18 cellular contexts compared by ENCODE assay signal in the genomic region with DNA sequence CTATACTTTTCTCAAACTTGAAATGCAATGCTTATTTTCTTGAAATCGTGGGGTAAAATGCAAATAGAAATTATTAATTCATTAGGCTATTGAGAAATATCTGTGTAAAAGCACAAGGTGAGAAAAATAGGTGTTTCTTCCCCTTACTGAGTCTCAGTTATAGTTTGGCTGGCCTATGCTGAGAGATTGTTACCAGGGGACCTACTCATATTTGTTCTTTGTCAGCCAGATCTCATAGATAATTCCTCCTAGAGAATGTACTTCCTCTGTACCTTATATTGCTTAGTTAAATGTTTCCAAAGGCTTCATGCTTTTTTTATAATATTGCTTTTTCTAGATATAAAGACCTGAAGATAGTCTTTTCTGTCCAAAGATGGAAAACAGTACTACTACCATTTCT.
"Had no signal": no experiment of that assay in that cellular context is flagged by ENCODE, and none has a peak within 500 bp of the region (broad histone marks: within the 10 kb centered on the region; RNA-seq: fewer than 3 reads in every experiment).

No MANE protein-coding gene starts in this region.

- H3K36me3 Mint-ChIP-seq: naive B cell; stimulated activated effector memory CD8-positive, alpha-beta T cell treated with anti-CD3 and anti-CD28 coated beads, Interleukin-12 subunit alpha, Interleukin-12 subunit beta, amount 100 ng/mL, for 72 hours had no signal

- H3K4me3 ChIP-seq: lower lobe of right lung, ovary, thyroid gland had no signal

- H3K27me3 Mint-ChIP-seq: activated CD4-positive, alpha-beta memory T cell treated with anti-CD3 and anti-CD28 coated beads, Interleukin-2, amount 10 ng/mL, durations not matched to agents 7 days and 5 days; activated CD4-positive, alpha-beta T cell treated with anti-CD3 and anti-CD28 coated beads for 36 hours; activated T-cell treated with anti-CD3 and anti-CD28 coated beads, Interleukin-2, amount 50 U/mL, for 24 hours; naive B cell had no signal

- H3K4me3 Mint-ChIP-seq: activated CD4-positive, alpha-beta memory T cell treated with anti-CD3 and anti-CD28 coated beads, Interleukin-2, amount 10 ng/mL, durations not matched to agents 7 days and 5 days; activated CD4-positive, alpha-beta T cell treated with anti-CD3 and anti-CD28 coated beads for 36 hours; activated T-cell treated with anti-CD3 and anti-CD28 coated beads, Interleukin-2, amount 50 U/mL, for 24 hours; naive B cell; stimulated activated effector memory CD8-positive, alpha-beta T cell treated with anti-CD3 and anti-CD28 coated beads, Interleukin-12 subunit alpha, Interleukin-12 subunit beta, amount 100 ng/mL, for 72 hours had no signal

- FAIRE-seq: urothelium cell line had no signal

- H3K27me3 ChIP-seq: ovary, thyroid gland had no signal

- H3K4me1 Mint-ChIP-seq: activated CD4-positive, alpha-beta memory T cell treated with anti-CD3 and anti-CD28 coated beads, Interleukin-2, amount 10 ng/mL, durations not matched to agents 7 days and 5 days; activated CD4-positive, alpha-beta T cell treated with anti-CD3 and anti-CD28 coated beads for 36 hours; naive B cell; stimulated activated effector memory CD8-positive, alpha-beta T cell treated with anti-CD3 and anti-CD28 coated beads, Interleukin-12 subunit alpha, Interleukin-12 subunit beta, amount 100 ng/mL, for 72 hours had no signal

- H3K36me3 ChIP-seq: lower lobe of right lung, ovary, thyroid gland, WERI-Rb-1 had no signal

- H3K9me3 Mint-ChIP-seq: activated CD4-positive, alpha-beta memory T cell treated with anti-CD3 and anti-CD28 coated beads, Interleukin-2, amount 10 ng/mL, durations not matched to agents 7 days and 5 days; activated T-cell treated with anti-CD3 and anti-CD28 coated beads, Interleukin-2, amount 50 U/mL, for 24 hours; naive B cell; stimulated activated effector memory CD8-positive, alpha-beta T cell treated with anti-CD3 and anti-CD28 coated beads, Interleukin-12 subunit alpha, Interleukin-12 subunit beta, amount 100 ng/mL, for 72 hours had no signal

- DNase-seq: activated CD4-positive, alpha-beta memory T cell treated with anti-CD3 and anti-CD28 coated beads, Interleukin-2, amount 10 ng/mL, durations not matched to agents 7 days and 5 days; activated CD4-positive, alpha-beta T cell treated with anti-CD3 and anti-CD28 coated beads for 36 hours; activated effector memory CD4-positive, alpha-beta T cell treated with Interleukin-2 at 50 U/mL for 16 hours; activated naive CD4-positive, alpha-beta T cell treated with anti-CD3 and anti-CD28 coated beads, Interleukin-2, amount 50 U/mL, for 16 hours; activated T-cell treated with anti-CD3 and anti-CD28 coated beads, Interleukin-2, amount 50 U/mL, for 24 hours; effector CD4-positive, alpha-beta T cell; foreskin fibroblast; glutamatergic neuron; lower lobe of right lung; naive B cell; ovary; stimulated activated CD4-positive, alpha-beta T cell treated with anti-CD3 and anti-CD28 coated beads, Interleukin-12 subunit alpha, Interleukin-12 subunit beta, amount 100 ng/mL, for 4 hours; stimulated activated CD4-positive, alpha-beta T cell treated with anti-CD3 and anti-CD28 coated beads, Interleukin-2, amount 100 ng/mL, for 24 hours; T-helper 1 cell; thyroid gland; WERI-Rb-1 had no signal

- H3K27ac Mint-ChIP-seq: activated CD4-positive, alpha-beta memory T cell treated with anti-CD3 and anti-CD28 coated beads, Interleukin-2, amount 10 ng/mL, durations not matched to agents 7 days and 5 days; activated CD4-positive, alpha-beta T cell treated with anti-CD3 and anti-CD28 coated beads for 36 hours; activated T-cell treated with anti-CD3 and anti-CD28 coated beads, Interleukin-2, amount 50 U/mL, for 24 hours; naive B cell; stimulated activated effector memory CD8-positive, alpha-beta T cell treated with anti-CD3 and anti-CD28 coated beads, Interleukin-12 subunit alpha, Interleukin-12 subunit beta, amount 100 ng/mL, for 72 hours had no signal

- H3K27ac ChIP-seq: lower lobe of right lung, ovary, thyroid gland, WERI-Rb-1 had no signal

- ATAC-seq: activated CD4-positive, alpha-beta T cell treated with anti-CD3 and anti-CD28 coated beads for 36 hours; lower lobe of right lung; stimulated activated effector memory CD8-positive, alpha-beta T cell treated with anti-CD3 and anti-CD28 coated beads, Interleukin-12 subunit alpha, Interleukin-12 subunit beta, amount 100 ng/mL, for 72 hours had no signal

- H3K9me3 ChIP-seq: lower lobe of right lung, ovary, thyroid gland had no signal

- H3K4me1 ChIP-seq: lower lobe of right lung, thyroid gland had no signal
